ENCODE assay signal across 8 cellular contexts in genomic region chr16:90019201-90019542, GRCh38. TPM values are rescaled to one million over a fixed set of nuclear protein-coding genes. Genes with fewer than 3 reads are reported as not detected.
A peak's percentile ranks its signal among the peaks of the same experiment; 100 is the strongest.
DNase-seq lines count a peak whose midpoint lies in the region; ATAC-seq and TF ChIP-seq lines count a peak whose summit lies in the region.

Gene DBNDD1 (minus strand): TSS chr16:90019456. CDS start chr16:90019341, 115 bp downstream.

- TF ChIP-seq CTCF in MCF 10A (IDR thresholded peaks at IDR 0.05; ENCODE audit: unreplicated experiment), result no peak
- TF ChIP-seq CTCF in transverse colon (IDR thresholded peaks at IDR 0.05), result no peak

- no peak within 1 kb of the TSS for H3K27ac Mint-ChIP-seq in activated naive CD4-positive, alpha-beta T cell treated with anti-CD3 and anti-CD28 coated beads for 36 hours
- H3K27ac Mint-ChIP-seq in MCF 10A (ENCODE audit: low read depth, unreplicated experiment), result no peak within 1 kb of the TSS

- ATAC-seq in HG02759 (IDR thresholded peaks at IDR 0.05; ENCODE audit: unreplicated experiment) (no peak), GM18867 (IDR thresholded peaks at IDR 0.05; ENCODE audit: unreplicated experiment) (no peak), GM21529 (IDR thresholded peaks at IDR 0.05; ENCODE audit: unreplicated experiment) (no peak)

- peak within 1 kb of the TSS; percentile 26 to 74 (median 64) for H3K27ac ChIP-seq in transverse colon

- in situ Hi-C loops in transverse colon (cut with MboI; ENCODE audit: low pct_ligation_motif_present in 1 of 4, low pct_unique_long_range_greater_than_20kb in 1 of 4, low sequenced_read_pairs in 3 of 4), result no loop called here

- peak within 1 kb of the TSS; percentile 70 for H3K4me3 Mint-ChIP-seq in activated naive CD4-positive, alpha-beta T cell treated with anti-CD3 and anti-CD28 coated beads for 36 hours
- peak within 1 kb of the TSS; percentile 80 for H3K4me3 Mint-ChIP-seq in MCF 10A (ENCODE audit: unreplicated experiment)

- H3K36me3 Mint-ChIP-seq in activated naive CD4-positive, alpha-beta T cell treated with anti-CD3 and anti-CD28 coated beads for 36 hours (ENCODE audit: low read depth), result peaks cover 2% of the 10 kb centered on the region
- H3K36me3 Mint-ChIP-seq in MCF 10A (ENCODE audit: insufficient read depth, unreplicated experiment), result peaks cover 2% of the 10 kb centered on the region

- H3K36me3 ChIP-seq in transverse colon, result no peaks in the 10 kb centered on the region

- H3K4me1 ChIP-seq in transverse colon, result peaks cover 0 to 40% (median 28%) of the 10 kb centered on the region in 4 donors

- H3K4me1 Mint-ChIP-seq in activated naive CD4-positive, alpha-beta T cell treated with anti-CD3 and anti-CD28 coated beads for 36 hours (ENCODE audit: low read depth), result peaks cover 15% of the 10 kb centered on the region
- peaks cover 5% of the 10 kb centered on the region for H3K4me1 Mint-ChIP-seq in MCF 10A (ENCODE audit: insufficient read depth, unreplicated experiment)

- peaks cover 2% of the 10 kb centered on the region for H3K9me3 Mint-ChIP-seq in activated naive CD4-positive, alpha-beta T cell treated with anti-CD3 and anti-CD28 coated beads for 36 hours
- no peaks in the 10 kb centered on the region for H3K9me3 Mint-ChIP-seq in MCF 10A (ENCODE audit: unreplicated experiment)

- WGBS in transverse colon (ENCODE audit: low coverage in 1 of 2), 2 donors, result 0% methylated on average over 15 of the region's 49 CpGs; no CpG with 5 or more reads in 1 of the 2 donors

- H3K9me3 ChIP-seq in transverse colon, result no peaks in the 10 kb centered on the region

- H3K4me3 ChIP-seq in transverse colon, result peak within 1 kb of the TSS; percentile 62 to 95 (median 85)

- CTCF ChIA-PET in activated naive CD4-positive, alpha-beta T cell treated with anti-CD3 and anti-CD28 coated beads for 36 hours (lab: Charles Lee), result interaction anchor here (1.2 kb wide), 1 partner anchor 10 kb away, joined by 3 read pairs; no protein-coding TSS in a partner anchor
- CTCF ChIA-PET in MCF 10A (lab: Yijun Ruan, JAX), result interaction anchor here (0.6 to 1.3 kb wide), 3 partner anchors 42 to 319 kb away, joined by 3 read pairs; no protein-coding TSS in a partner anchor

- intact Hi-C loops in activated naive CD4-positive, alpha-beta T cell treated with anti-CD3 and anti-CD28 coated beads for 36 hours (cut with micrococcal nuclease), result loop anchor here (2.0 kb wide), 1 partner anchor 92 kb away; no protein-coding TSS in a partner anchor
- intact Hi-C loops in MCF 10A (cut with micrococcal nuclease) (no loop called here), transverse colon (cut with DNase I; ENCODE audit: low total_unique reads) (no loop called here)

- TF ChIP-seq POLR2A in transverse colon (IDR thresholded peaks at IDR 0.05), result no peak

- DNase-seq in activated naive CD4-positive, alpha-beta T cell treated with anti-CD3 and anti-CD28 coated beads for 36 hours, result no peak
- DNase-seq in activated naive CD4-positive, alpha-beta T cell treated with anti-CD3 and anti-CD28 coated beads, Interleukin-2, amount 50 U/mL, for 16 hours, result no peak
- DNase-seq in MCF 10A (ENCODE audit: unreplicated experiment) (no peak), lung microvascular endothelial cell (ENCODE audit: low read depth in 2 of 2) (no peak), transverse colon (no peak)

- TF ChIP-seq EP300 in transverse colon (IDR thresholded peaks at IDR 0.05; ENCODE audit: low read depth), result no peak

- no TSS peak for BruUV-seq in MCF 10A (replicated peaks; lab: Mats Ljungman, UMichigan)

- peaks cover 6% of the 10 kb centered on the region for H3K27me3 ChIP-seq in transverse colon

- POLR2A ChIA-PET in MCF 10A (lab: Yijun Ruan, JAX), result interaction anchor here (2.1 kb wide), 1 partner anchor 46 kb away, joined by 5 read pairs; no protein-coding TSS in a partner anchor

- peaks cover 3% of the 10 kb centered on the region for H3K27me3 Mint-ChIP-seq in activated naive CD4-positive, alpha-beta T cell treated with anti-CD3 and anti-CD28 coated beads for 36 hours (ENCODE audit: low read depth)
- no peaks in the 10 kb centered on the region for H3K27me3 Mint-ChIP-seq in MCF 10A (ENCODE audit: insufficient read depth, unreplicated experiment)

RNA-seq across cellular contexts. Expression of gene DBNDD1, which starts in this region (rescaled TPM):
- total RNA-seq in activated naive CD4-positive, alpha-beta T cell treated with anti-CD3 and anti-CD28 coated beads for 36 hours, result under 1 TPM; 0.60 to 0.67 TPM
- total RNA-seq in MCF 10A (2022) (3.5 TPM in 2 replicates), lung microvascular endothelial cell (8.3 and 11.5 TPM in 2 replicates), transverse colon (10 to 100 TPM in 3 of 4 donors, 1 to 10 TPM in 1; 6.8 to 33.7 (median 14.2) TPM)
